In the genomic region with DNA sequence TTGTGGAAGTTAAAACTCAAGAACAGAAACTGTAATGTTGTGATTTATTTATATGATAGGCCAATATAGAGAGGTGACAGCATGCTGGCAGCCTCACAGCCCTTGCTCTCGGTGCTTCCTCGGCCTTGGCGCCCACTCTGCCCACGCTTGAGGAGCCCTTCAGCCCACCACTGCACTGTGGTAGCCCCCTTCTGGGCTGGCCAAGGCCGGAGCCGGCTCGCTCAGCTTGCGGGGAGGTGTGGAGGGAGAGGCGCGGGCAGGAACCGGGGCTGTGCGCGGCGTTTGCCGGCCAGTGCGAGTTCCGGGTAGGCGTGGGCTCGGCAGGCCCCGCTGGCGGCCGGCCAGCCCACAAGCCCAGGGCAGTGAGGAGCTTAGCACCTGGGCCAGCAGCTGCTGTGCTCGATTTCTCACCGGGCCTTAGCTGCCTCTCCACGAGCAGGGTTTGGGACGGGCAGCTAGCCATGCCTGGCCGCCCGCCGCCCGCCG, we compare ENCODE assay signal across 8 cellular contexts.
DNase-seq lines count a peak whose midpoint lies in the region; ATAC-seq lines count a peak whose summit lies in the region.

No MANE protein-coding gene starts in this region.

- H3K18ac ChIP-seq in mesendoderm (ENCODE audit: low read length) = peak overlapping the region; percentile 44

- no peak overlapping the region for H3K23ac ChIP-seq in mesendoderm (ENCODE audit: low read length)

- peak; percentile 53 for ATAC-seq in HG02623 (IDR thresholded peaks at IDR 0.05; ENCODE audit: unreplicated experiment)
- ATAC-seq in GM19455 (IDR thresholded peaks at IDR 0.05; ENCODE audit: unreplicated experiment) = no peak
- no peak for ATAC-seq in GM18520 (IDR thresholded peaks at IDR 0.05; ENCODE audit: unreplicated experiment)

- H2BK15ac ChIP-seq in mesendoderm (replicated peaks; ENCODE audit: low read depth) = no peak overlapping the region

- no peaks in the 10 kb centered on the region for H3K9me3 Mint-ChIP-seq in dendritic cell treated with granulocyte-macrophage colony-stimulating factor and Interleukin-4, amounts not matched to agents 40 ng/mL and 50 ng/mL, for 4 days

- no peaks in the 10 kb centered on the region for H3K79me2 ChIP-seq in mesendoderm (ENCODE audit: control insufficient read depth, insufficient read depth, low read length)

- no peak overlapping the region for H4K8ac ChIP-seq in mesendoderm (ENCODE audit: low read depth, low read length)

- H3K4me3 Mint-ChIP-seq in dendritic cell treated with granulocyte-macrophage colony-stimulating factor and Interleukin-4, amounts not matched to agents 40 ng/mL and 50 ng/mL, for 4 days = peak overlapping the region; percentile 68

- DNase-seq in Daoy (ENCODE audit: low read depth) (peak; percentile 85), NOMO-1 treated with DMSO at 0.1 percent for 48 hours (lab: John Stamatoyannopoulos, UW; ENCODE audit: unreplicated experiment) (peak; percentile 26), mesendoderm (peak; percentile 71), T1000 (lab: John Stamatoyannopoulos, UW) (no peak)

- H3K4me3 ChIP-seq in mesendoderm (ENCODE audit: low read length) = peak overlapping the region; percentile 12

- H3K27ac ChIP-seq in mesendoderm (ENCODE audit: low read depth, low read length) = no peak overlapping the region

- peaks cover 60% of the 10 kb centered on the region for H3K27me3 Mint-ChIP-seq in dendritic cell treated with granulocyte-macrophage colony-stimulating factor and Interleukin-4, amounts not matched to agents 40 ng/mL and 50 ng/mL, for 4 days

- no peaks in the 10 kb centered on the region for H3K36me3 ChIP-seq in mesendoderm (ENCODE audit: control insufficient read depth, insufficient read depth, low read length)

- H3K36me3 Mint-ChIP-seq in dendritic cell treated with granulocyte-macrophage colony-stimulating factor and Interleukin-4, amounts not matched to agents 40 ng/mL and 50 ng/mL, for 4 days (ENCODE audit: low read depth) = no peaks in the 10 kb centered on the region

- peak overlapping the region; percentile 94 for H3K4ac ChIP-seq in mesendoderm (ENCODE audit: low read depth, low read length)

- H3K4me2 ChIP-seq in mesendoderm (ENCODE audit: low read length) = peak overlapping the region; percentile 40

- peak overlapping the region; percentile 68 for H3K9ac ChIP-seq in mesendoderm (ENCODE audit: low read length)

- intact Hi-C loops in dendritic cell treated with granulocyte-macrophage colony-stimulating factor and Interleukin-4, amounts not matched to agents 40 ng/mL and 50 ng/mL, for 4 days (cut with micrococcal nuclease) = no loop called here

- H3K4me1 Mint-ChIP-seq in dendritic cell treated with granulocyte-macrophage colony-stimulating factor and Interleukin-4, amounts not matched to agents 40 ng/mL and 50 ng/mL, for 4 days (ENCODE audit: low read depth) = peaks cover 5% of the 10 kb centered on the region

- no peak overlapping the region for H2AK5ac ChIP-seq in mesendoderm (ENCODE audit: low read length)

- H3K4me1 ChIP-seq in mesendoderm (ENCODE audit: control insufficient read depth, low read depth, low read length) = no peaks in the 10 kb centered on the region

- no peak overlapping the region for H2BK5ac ChIP-seq in mesendoderm (ENCODE audit: low read length)

- H3K27me3 ChIP-seq in mesendoderm (ENCODE audit: insufficient read depth, low read length, poor library complexity) = no peaks in the 10 kb centered on the region

- peak overlapping the region; percentile 94 for H3K56ac ChIP-seq in mesendoderm (ENCODE audit: low read length)

- no peak overlapping the region for H3K27ac Mint-ChIP-seq in dendritic cell treated with granulocyte-macrophage colony-stimulating factor and Interleukin-4, amounts not matched to agents 40 ng/mL and 50 ng/mL, for 4 days

- H3K79me1 ChIP-seq in mesendoderm (ENCODE audit: low read length) = no peaks in the 10 kb centered on the region

- no peak overlapping the region for H2BK120ac ChIP-seq in mesendoderm (ENCODE audit: low read depth, low read length)

- no peak overlapping the region for H4K5ac ChIP-seq in mesendoderm (ENCODE audit: low read length)

- no CpG with 5 or more reads among the region's 31 CpGs for WGBS in mesendoderm (ENCODE audit: extremely low coverage, insufficient coverage, low lambda C conversion rate)
